In the genomic region with DNA sequence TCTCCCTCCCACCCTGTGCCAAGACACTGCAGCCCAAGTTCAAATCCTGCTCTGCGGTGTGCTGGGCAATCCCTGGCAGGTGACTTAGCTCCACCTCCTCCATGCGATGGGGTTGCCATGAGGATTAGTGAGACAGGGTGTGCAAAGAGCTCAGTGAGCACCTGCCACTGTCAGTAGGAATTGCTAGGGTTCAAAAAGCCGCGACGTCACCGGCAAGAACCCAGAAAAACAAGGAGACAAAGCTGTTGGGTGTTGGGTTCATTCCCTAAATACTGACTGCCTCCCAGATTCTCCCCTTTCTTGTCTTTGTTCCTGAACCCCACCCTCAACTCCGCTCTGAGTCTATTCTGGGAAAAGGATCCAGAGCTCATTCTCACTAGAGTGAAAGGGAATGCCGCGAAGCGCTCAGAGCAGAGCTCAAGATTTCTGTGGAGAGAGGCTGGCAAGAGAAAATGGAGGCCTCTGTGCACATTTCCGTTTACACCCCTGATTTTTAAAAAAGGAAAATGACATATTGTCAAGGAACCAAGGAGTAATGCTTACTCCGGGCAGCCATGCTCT, we compare ENCODE assay signal across 23 cellular contexts. TPM values are rescaled to one million over a fixed set of nuclear protein-coding genes. Genes with fewer than 3 reads are reported as not detected.
A peak's percentile ranks its signal among the peaks of the same experiment; 100 is the strongest.
DNase-seq lines count a peak whose midpoint lies in the region; ATAC-seq, FAIRE-seq and TF ChIP-seq lines count a peak whose summit lies in the region.
"Had no signal": no experiment of that assay in that cellular context is flagged by ENCODE, and none has a peak within 500 bp of the region (broad histone marks: within the 10 kb centered on the region; RNA-seq: fewer than 3 reads in every experiment).

No MANE protein-coding gene starts in this region.

- ATAC-seq in GM23338 (no peak), WTC11 (no peak), pancreas (no peak), lower lobe of right lung (no peak)
- ATAC-seq: activated T-cell treated with anti-CD3 and anti-CD28 coated beads, Interleukin-2, amount 50 U/mL, for 4 hours; SK-N-SH treated with all-trans-retinoic acid at 6 μM for 48 hours had no signal

- POLR2A ChIA-PET in WTC11 (lab: Charles Lee), result no interaction called here

- H3K27me3 ChIP-seq in GM23338 (ENCODE audit: insufficient read depth), result no peaks in the 10 kb centered on the region
- no peaks in the 10 kb centered on the region for H3K27me3 ChIP-seq in pancreas
- H3K27me3 ChIP-seq in lower lobe of right lung (ENCODE audit: low read depth), result no peaks in the 10 kb centered on the region
- H3K27me3 ChIP-seq in dorsolateral prefrontal cortex, result no peaks in the 10 kb centered on the region
- H3K27me3 ChIP-seq: upper lobe of left lung had no signal

- H3K4me2 ChIP-seq in GM23338, result no peak overlapping the region

- H3K27ac Mint-ChIP-seq in GM23338 (peak overlapping the region; percentile 65; the same call in 1 of the 2 replicates), WTC11 (0 out of 2 replicates have a peak overlapping the region, but pooled peaks have one; percentile 41)
- H3K27ac Mint-ChIP-seq: dendritic cell treated with granulocyte-macrophage colony-stimulating factor and Interleukin-4, amounts not matched to agents 40 ng/mL and 50 ng/mL, for 4 days; progenitor cell of endocrine pancreas had no signal

- H3K4me3 ChIP-seq in GM23338 (no peak overlapping the region), pancreas (no peak overlapping the region), lower lobe of right lung (no peak overlapping the region), kidney (ENCODE audit: low read length in 2 of 2) (no peak overlapping the region), dorsolateral prefrontal cortex (no peak overlapping the region)
- H3K4me3 ChIP-seq: cardiac muscle cell, lung, upper lobe of left lung had no signal

- TF ChIP-seq CTCF in 22Rv1 (IDR thresholded peaks at IDR 0.05) (no peak), GM23338 (conservative IDR thresholded peaks at IDR 0.05; ENCODE audit: low read depth in 2 of 2) (no peak), WTC11 (IDR thresholded peaks at IDR 0.05) (no peak), pancreas (IDR thresholded peaks at IDR 0.05) (no peak), lower lobe of right lung (IDR thresholded peaks at IDR 0.05) (no peak), kidney (IDR thresholded peaks at IDR 0.05; ENCODE audit: borderline replicate concordance, extremely low read depth, insufficient read depth) (no peak), dorsolateral prefrontal cortex (IDR thresholded peaks at IDR 0.05 in 54 of 56, conservative IDR thresholded peaks at IDR 0.05 in 2 of 56; ENCODE audit: low read depth in 1 of 56, partially characterized antibody in 56 of 56) (no peak)

- peaks cover 30% of the 10 kb centered on the region for H3K4me1 ChIP-seq in GM23338 (ENCODE audit: insufficient read depth)
- H3K4me1 ChIP-seq in pancreas, result peaks cover 4 to 6% (median 4%) of the 10 kb centered on the region in 3 donors
- peaks cover 43% of the 10 kb centered on the region for H3K4me1 ChIP-seq in lower lobe of right lung
- H3K4me1 ChIP-seq in kidney (ENCODE audit: control insufficient read depth in 1 of 2, insufficient read depth in 1 of 2, low read depth in 1 of 2, low read length in 2 of 2), result peaks cover 0 to 13% of the 10 kb centered on the region in 2 donors

- DNase-seq in GM23338 (ENCODE audit: low spot score), result no peak
- no peak for DNase-seq in WTC11 (ENCODE audit: low spot score)
- DNase-seq in pancreas, result peak in 1 of 6 donors; percentile 14
- DNase-seq in lower lobe of right lung, result no peak
- no peak for DNase-seq in COLO829 (ENCODE audit: low spot score)
- DNase-seq in kidney, result no peak
- no peak for DNase-seq in dorsolateral prefrontal cortex
- DNase-seq: activated CD4-positive, alpha-beta T cell treated with anti-CD3 and anti-CD28 coated beads for 48 hours; activated naive CD4-positive, alpha-beta T cell treated with Interleukin-2 at 50 U/mL for 16 hours; activated T-cell treated with anti-CD3 and anti-CD28 coated beads, Interleukin-2, amount 50 U/mL, for 4 hours; amniotic stem cell; islet precursor cell; NCI-H1105; NCI-H2029 treated with DMSO at 0.1 percent for 48 hours; NCI-H510A treated with DMSO at 0.1 percent for 48 hours; stimulated activated CD8-positive, alpha-beta memory T cell treated with anti-CD3 and anti-CD28 coated beads, Interleukin-4, amount 100 ng/mL, for 48 hours; upper lobe of left lung had no signal

- WGBS in pancreas, 2 donors, result 89 to 94% methylated on average over 12 of the region's 12 CpGs

- H3K27me3 Mint-ChIP-seq in GM23338 (ENCODE audit: insufficient read depth, low read depth, poor library complexity) (peaks cover 5% of the 10 kb centered on the region), WTC11 (ENCODE audit: low read depth) (no peaks in the 10 kb centered on the region)
- H3K27me3 Mint-ChIP-seq: progenitor cell of endocrine pancreas had no signal

- H2AFZ ChIP-seq in GM23338, result no peak overlapping the region

- H3K36me3 Mint-ChIP-seq in GM23338 (ENCODE audit: low read depth), result no peaks in the 10 kb centered on the region
- no peaks in the 10 kb centered on the region for H3K36me3 Mint-ChIP-seq in WTC11

- intact Hi-C loops in pancreas (cut with DNase I), result no loop called here
- intact Hi-C loops in lower lobe of right lung (cut with DNase I), result no loop called here
- intact Hi-C loops in kidney (cut with DNase I), result no loop called here
- intact Hi-C loops in dorsolateral prefrontal cortex (cut with DNase I), result no loop called here

- no peaks in the 10 kb centered on the region for H3F3A ChIP-seq in GM23338 (replicated peaks; ENCODE audit: low read depth)

- no peaks in the 10 kb centered on the region for H3K9me2 ChIP-seq in GM23338 (ENCODE audit: insufficient read depth)

- CTCF ChIA-PET in WTC11 (lab: Charles Lee), result interaction anchor here (0.8 to 1.1 kb wide), 2 partner anchors 13 to 391 kb away, joined by 3 read pairs; no protein-coding TSS in a partner anchor

- H3K9me3 ChIP-seq in pancreas, result no peaks in the 10 kb centered on the region
- H3K9me3 ChIP-seq in lower lobe of right lung, result no peaks in the 10 kb centered on the region
- no peaks in the 10 kb centered on the region for H3K9me3 ChIP-seq in kidney (ENCODE audit: control insufficient read depth in 1 of 2, low read length in 2 of 2)
- H3K9me3 ChIP-seq: upper lobe of left lung had no signal

- H3K4me3 Mint-ChIP-seq in GM23338 (no peak overlapping the region), WTC11 (no peak overlapping the region)
- H3K4me3 Mint-ChIP-seq: activated T-cell treated with anti-CD3 and anti-CD28 coated beads, Interleukin-2, amount 50 U/mL, for 4 hours; dendritic cell treated with granulocyte-macrophage colony-stimulating factor and Interleukin-4, amounts not matched to agents 40 ng/mL and 50 ng/mL, for 4 days had no signal

- H4K20me1 ChIP-seq in GM23338 (replicated peaks; ENCODE audit: insufficient read depth), result peaks cover 72% of the 10 kb centered on the region

- peaks cover 100% of the 10 kb centered on the region for H3K79me2 ChIP-seq in GM23338 (replicated peaks; ENCODE audit: insufficient read depth)

- peaks cover 67% of the 10 kb centered on the region for H3K4me1 Mint-ChIP-seq in GM23338
- peaks cover 85% of the 10 kb centered on the region for H3K4me1 Mint-ChIP-seq in WTC11

- no peaks in the 10 kb centered on the region for H3K36me3 ChIP-seq in GM23338 (ENCODE audit: insufficient read depth)
- no peaks in the 10 kb centered on the region for H3K36me3 ChIP-seq in pancreas
- H3K36me3 ChIP-seq in lower lobe of right lung, result no peaks in the 10 kb centered on the region
- H3K36me3 ChIP-seq in kidney (ENCODE audit: control insufficient read depth in 1 of 2, insufficient read depth in 2 of 2, low read length in 2 of 2), result no peaks in the 10 kb centered on the region
- H3K36me3 ChIP-seq: cardiac muscle cell, upper lobe of left lung had no signal

- FAIRE-seq in pancreas (lab: Jason Lieb, UNC) (no peak), kidney (lab: Jason Lieb, UNC) (no peak)

- H3K9me3 Mint-ChIP-seq in GM23338, result no peaks in the 10 kb centered on the region
- no peaks in the 10 kb centered on the region for H3K9me3 Mint-ChIP-seq in WTC11
- H3K9me3 Mint-ChIP-seq: activated T-cell treated with anti-CD3 and anti-CD28 coated beads, Interleukin-2, amount 50 U/mL, for 4 hours; dendritic cell treated with granulocyte-macrophage colony-stimulating factor and Interleukin-4, amounts not matched to agents 40 ng/mL and 50 ng/mL, for 4 days had no signal

- H3K9ac ChIP-seq in kidney (ENCODE audit: low read length in 2 of 2), result no peak overlapping the region

- H3K27ac ChIP-seq in 22Rv1 (peak overlapping the region; percentile 93), GM23338 (ENCODE audit: low read depth) (no peak overlapping the region), pancreas (peak overlapping the region in 3 of 4 donors; percentile 40 to 77 (median 66)), lower lobe of right lung (no peak overlapping the region), kidney (ENCODE audit: low read depth in 2 of 2, low read length in 2 of 2) (no peak overlapping the region), dorsolateral prefrontal cortex (no peak overlapping the region)
- H3K27ac ChIP-seq: cardiac muscle cell had no signal

TF ChIP-seq in GM23338, 12 proteins besides CTCF, POLR2A, EP300 and RAD21 (continues in another document):
- TF ChIP-seq POLR2AphosphoS5 (IDR thresholded peaks at IDR 0.05; ENCODE audit: low read depth) (no peak), STAT1 (IDR thresholded peaks at IDR 0.05; ENCODE audit: unreplicated experiment) (no peak), JUNB (IDR thresholded peaks at IDR 0.05; ENCODE audit: unreplicated experiment) (no peak), ZNF331 (CRISPR knock-in tag; IDR thresholded peaks at IDR 0.05; ENCODE audit: low read depth) (no peak)

TF ChIP-seq in WTC11, 78 proteins besides CTCF, POLR2A, EP300 and RAD21 (continues in another document):
- TF ChIP-seq NFE2L1 (CRISPR knock-in tag; IDR thresholded peaks at IDR 0.05) (no peak), NR3C1 (CRISPR knock-in tag; conservative IDR thresholded peaks at IDR 0.05; ENCODE audit: low read depth) (no peak), GTF2I (CRISPR knock-in tag; conservative IDR thresholded peaks at IDR 0.05) (no peak)
- TF ChIP-seq, protein P1, sequence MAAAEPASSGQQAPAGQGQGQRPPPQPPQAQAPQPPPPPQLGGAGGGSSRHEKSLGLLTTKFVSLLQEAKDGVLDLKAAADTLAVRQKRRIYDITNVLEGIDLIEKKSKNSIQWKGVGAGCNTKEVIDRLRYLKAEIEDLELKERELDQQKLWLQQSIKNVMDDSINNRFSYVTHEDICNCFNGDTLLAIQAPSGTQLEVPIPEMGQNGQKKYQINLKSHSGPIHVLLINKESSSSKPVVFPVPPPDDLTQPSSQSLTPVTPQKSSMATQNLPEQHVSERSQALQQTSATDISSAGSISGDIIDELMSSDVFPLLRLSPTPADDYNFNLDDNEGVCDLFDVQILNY (CRISPR knock-in tag; IDR thresholded peaks at IDR 0.05), result no peak

RNA-seq across cellular contexts. Expression of a gene that starts 13.3 kb away (rescaled TPM):
- 7.3 and 8.9 TPM in 2 replicates for total RNA-seq in GM23338 (2014; rRNA removed; shearing (Covaris generic))
- polyA plus RNA-seq in GM23338 (2016; fragmentation: Nextera tagmentation; extraction: Ambion mirVana) (13.5 and 15.4 TPM in 2 replicates), pancreas (10 to 100 TPM; 28.4 to 45.5 TPM), kidney (ENCODE audit: insufficient read depth, low read depth, low replicate concordance) (12.9 TPM)
- total RNA-seq in WTC11 (2021) (29.8 to 40.6 TPM (median 31.0 TPM) in 3 replicates), pancreas (10 to 100 TPM; 24.8 to 98.2 (median 33.6) TPM), lower lobe of right lung (26.9 TPM), kidney (30.4 TPM), dorsolateral prefrontal cortex (10 to 100 TPM; 22.0 to 55.2 (median 36.7) TPM)

Comparison
In these comparisons a context has a peak if more than half of its experiments do, and no peak if none do; other contexts are left out.
1. H3K27ac ChIP-seq: peak in 22Rv1 (single experiment) and pancreas (3 of 4); none in GM23338 (single experiment), lower lobe of right lung (single experiment), kidney (0 of 2) and dorsolateral prefrontal cortex (0 of 59).